ENCODE assay signal across 1 cellular context in the genomic region with DNA sequence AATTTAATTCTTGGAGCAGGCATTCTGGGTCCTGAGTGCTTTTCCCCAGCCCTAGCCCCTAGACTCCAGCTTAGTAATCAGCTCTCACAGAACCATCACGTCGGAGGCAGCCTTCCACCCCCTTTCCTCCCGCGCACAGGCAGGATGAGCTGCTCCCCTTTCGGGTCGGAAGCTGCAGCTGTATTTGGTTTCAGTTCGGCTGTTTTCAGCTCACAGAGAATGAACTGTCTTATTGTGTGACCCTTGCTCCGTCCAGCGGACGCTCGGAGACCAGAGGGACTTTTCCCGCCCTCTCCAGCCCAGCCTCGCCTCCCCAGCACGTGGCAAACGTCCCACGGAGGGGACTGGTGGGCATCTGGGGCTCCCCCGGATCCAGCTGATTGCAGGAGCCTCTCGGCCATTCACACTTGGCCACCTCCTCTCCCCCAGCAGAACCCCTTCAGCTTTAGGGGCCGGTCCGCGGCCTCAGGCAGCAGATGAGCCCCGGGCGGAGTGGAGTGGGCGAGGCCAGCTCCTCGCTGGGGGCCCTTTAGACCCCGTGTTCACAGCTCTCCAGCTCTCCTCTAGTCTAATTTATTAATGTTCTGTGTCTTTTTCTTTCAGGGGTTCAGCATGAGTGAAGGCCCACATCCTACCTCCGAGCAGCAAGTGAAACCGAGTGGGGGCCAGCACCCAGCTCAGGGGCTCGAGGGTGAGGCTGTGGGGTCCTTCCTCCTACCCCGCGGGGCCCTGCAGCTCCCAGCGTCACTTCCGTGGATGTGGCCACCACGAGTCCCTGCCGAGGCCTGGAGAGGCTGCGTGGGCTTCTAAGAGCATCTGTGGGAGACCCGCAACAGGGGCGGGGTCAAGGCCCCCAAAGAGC.
TF ChIP-seq lines count a peak whose summit lies in the region.

No MANE protein-coding gene starts in this region.

TF ChIP-seq in HepG2, 621 proteins besides CTCF, POLR2A, EP300 and RAD21 (continues in another document):
- TF ChIP-seq AGO1 (IDR thresholded peaks at IDR 0.05; ENCODE audit: low read depth, low read length, poor library complexity, severe bottlenecking) (no peak), ZNF703 (CRISPR knock-in tag; IDR thresholded peaks at IDR 0.05; ENCODE audit: borderline replicate concordance) (peak; percentile 87), RXRA (CRISPR knock-in tag; IDR thresholded peaks at IDR 0.05) (peak; percentile 71), KLF15 (CRISPR knock-in tag; IDR thresholded peaks at IDR 0.05; ENCODE audit: borderline replicate concordance) (peak; percentile 95), ZNF362 (CRISPR knock-in tag; IDR thresholded peaks at IDR 0.05; ENCODE audit: borderline replicate concordance) (no peak), XBP1 (CRISPR knock-in tag; IDR thresholded peaks at IDR 0.05) (peak; percentile 86; the same call in 1 of the 2 replicates), ZNF329 (CRISPR knock-in tag; IDR thresholded peaks at IDR 0.05; ENCODE audit: low read depth) (no peak), AHDC1 (CRISPR knock-in tag; IDR thresholded peaks at IDR 0.05; ENCODE audit: borderline replicate concordance) (no peak; the same call in 1 of the 2 replicates), HES4 (CRISPR knock-in tag; IDR thresholded peaks at IDR 0.05; ENCODE audit: borderline replicate concordance) (peak; percentile 93; the same call in 1 of the 2 replicates), ZNF766 (CRISPR knock-in tag; IDR thresholded peaks at IDR 0.05; ENCODE audit: borderline replicate concordance) (peak; percentile 96; the same call in 1 of the 2 replicates), ZBTB7A (CRISPR knock-in tag; IDR thresholded peaks at IDR 0.05) (peak; percentile 95), ZKSCAN8 (CRISPR knock-in tag; IDR thresholded peaks at IDR 0.05; ENCODE audit: borderline replicate concordance) (peak; percentile 53; the same call in 1 of the 2 replicates), ZNF18 (CRISPR knock-in tag; IDR thresholded peaks at IDR 0.05; ENCODE audit: insufficient replicate concordance) (peak; percentile 93), ZNF10 (CRISPR knock-in tag; IDR thresholded peaks at IDR 0.05; ENCODE audit: borderline replicate concordance, low read depth) (no peak), ZSCAN9 (CRISPR knock-in tag; IDR thresholded peaks at IDR 0.05; ENCODE audit: borderline replicate concordance) (peak; percentile 74; the same call in 1 of the 2 replicates), KDM1A (CRISPR knock-in tag; IDR thresholded peaks at IDR 0.05) (no peak), TARDBP (CRISPR knock-in tag; IDR thresholded peaks at IDR 0.05) (peak; percentile 78), YY1 (IDR thresholded peaks at IDR 0.05; ENCODE audit: insufficient read depth, insufficient replicate concordance, low read depth, low read length) (no peak), GLI4 (CRISPR knock-in tag; IDR thresholded peaks at IDR 0.05; ENCODE audit: borderline replicate concordance) (no peak), ZNF784 (CRISPR knock-in tag; IDR thresholded peaks at IDR 0.05; ENCODE audit: borderline replicate concordance) (peak; percentile 92; the same call in 1 of the 2 replicates), NCOA2 (CRISPR knock-in tag; IDR thresholded peaks at IDR 0.05) (0 out of 2 replicates have a peak, but pooled peaks have one; percentile 53), POGK (CRISPR knock-in tag; conservative IDR thresholded peaks at IDR 0.05) (peak; percentile 73), SALL1 (CRISPR knock-in tag; IDR thresholded peaks at IDR 0.05) (peak; percentile 98), SMAD3 (CRISPR knock-in tag; IDR thresholded peaks at IDR 0.05) (peak; percentile 88), GFI1 (CRISPR knock-in tag; IDR thresholded peaks at IDR 0.05; ENCODE audit: borderline replicate concordance) (peak; percentile 69; the same call in 1 of the 2 replicates), ZNF292 (CRISPR knock-in tag; IDR thresholded peaks at IDR 0.05; ENCODE audit: borderline replicate concordance, low read depth) (peak; percentile 85; the same call in 1 of the 2 replicates), HOXA3 (CRISPR knock-in tag; IDR thresholded peaks at IDR 0.05) (peak; percentile 92), ZNF720 (CRISPR knock-in tag; IDR thresholded peaks at IDR 0.05) (no peak), HIC2 (CRISPR knock-in tag; IDR thresholded peaks at IDR 0.05; ENCODE audit: low read depth) (0 out of 2 replicates have a peak, but pooled peaks have one; percentile 24), RFXAP (CRISPR knock-in tag; IDR thresholded peaks at IDR 0.05; ENCODE audit: borderline replicate concordance) (peak; percentile 94), ISX (CRISPR knock-in tag; conservative IDR thresholded peaks at IDR 0.05) (peak; percentile 92; the same call in 1 of the 2 replicates), PHF8 (CRISPR knock-in tag; IDR thresholded peaks at IDR 0.05) (peak; percentile 46; the same call in 1 of the 2 replicates), THYN1 (CRISPR knock-in tag; IDR thresholded peaks at IDR 0.05; ENCODE audit: borderline replicate concordance, low read depth) (no peak), SETDB1 (CRISPR knock-in tag; IDR thresholded peaks at IDR 0.05; ENCODE audit: borderline replicate concordance) (no peak), BRF2 (CRISPR knock-in tag; IDR thresholded peaks at IDR 0.05) (0 out of 2 replicates have a peak, but pooled peaks have one; percentile 51), XRCC5 (optimal IDR thresholded peaks at IDR 0.05; ENCODE audit: low read length) (peak; percentile 67), ZNF431 (CRISPR knock-in tag; IDR thresholded peaks at IDR 0.05; ENCODE audit: borderline replicate concordance, low read depth) (peak; percentile 54; the same call in 1 of the 2 replicates), ZNF251 (CRISPR knock-in tag; IDR thresholded peaks at IDR 0.05) (no peak), ZNF709 (CRISPR knock-in tag; IDR thresholded peaks at IDR 0.05) (peak; percentile 96), RXRB (CRISPR knock-in tag; IDR thresholded peaks at IDR 0.05; ENCODE audit: borderline replicate concordance) (peak; percentile 66; the same call in 1 of the 2 replicates), SRY (CRISPR knock-in tag; IDR thresholded peaks at IDR 0.05) (peak; percentile 93; the same call in 1 of the 2 replicates), ZNF83 (CRISPR knock-in tag; IDR thresholded peaks at IDR 0.05; ENCODE audit: borderline replicate concordance) (peak; percentile 72; the same call in 1 of the 2 replicates), ESRRA (CRISPR knock-in tag; IDR thresholded peaks at IDR 0.05; ENCODE audit: low read depth) (peak; percentile 76; the same call in 1 of the 2 replicates)
- TF ChIP-seq, protein P1, sequence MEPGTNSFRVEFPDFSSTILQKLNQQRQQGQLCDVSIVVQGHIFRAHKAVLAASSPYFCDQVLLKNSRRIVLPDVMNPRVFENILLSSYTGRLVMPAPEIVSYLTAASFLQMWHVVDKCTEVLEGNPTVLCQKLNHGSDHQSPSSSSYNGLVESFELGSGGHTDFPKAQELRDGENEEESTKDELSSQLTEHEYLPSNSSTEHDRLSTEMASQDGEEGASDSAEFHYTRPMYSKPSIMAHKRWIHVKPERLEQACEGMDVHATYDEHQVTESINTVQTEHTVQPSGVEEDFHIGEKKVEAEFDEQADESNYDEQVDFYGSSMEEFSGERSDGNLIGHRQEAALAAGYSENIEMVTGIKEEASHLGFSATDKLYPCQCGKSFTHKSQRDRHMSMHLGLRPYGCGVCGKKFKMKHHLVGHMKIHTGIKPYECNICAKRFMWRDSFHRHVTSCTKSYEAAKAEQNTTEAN (CRISPR knock-in tag; conservative IDR thresholded peaks at IDR 0.05): peak; percentile 92
